In the genomic region with DNA sequence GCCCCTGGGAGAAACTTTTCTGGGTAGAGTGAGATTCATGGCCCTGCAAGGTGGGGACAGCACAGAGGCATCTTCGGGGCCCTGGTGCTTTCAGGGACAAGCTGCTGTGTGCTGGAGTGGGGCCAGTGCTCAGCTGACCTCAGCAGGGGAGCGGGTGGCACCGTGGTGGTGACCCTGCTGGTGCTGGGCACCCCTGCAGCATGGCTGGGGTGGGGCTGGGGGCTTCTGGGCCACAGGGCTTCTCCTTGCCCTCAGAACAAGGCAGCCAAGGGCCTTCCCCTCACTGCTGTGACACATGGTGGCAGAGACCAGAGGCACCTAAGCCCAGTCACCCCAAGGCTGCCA, we compare ENCODE assay signal across 18 cellular contexts. TPM values are rescaled to one million over a fixed set of nuclear protein-coding genes. Genes with fewer than 3 reads are reported as not detected.
DNase-seq lines count a peak whose midpoint lies in the region; FAIRE-seq and TF ChIP-seq lines count a peak whose summit lies in the region.
"Had no signal": no experiment of that assay in that cellular context is flagged by ENCODE, and none has a peak within 500 bp of the region (broad histone marks: within the 10 kb centered on the region; RNA-seq: fewer than 3 reads in every experiment).

No MANE protein-coding gene starts in this region.

- no peak for TF ChIP-seq POLR2A in endothelial cell of umbilical vein (IDR thresholded peaks at IDR 0.05; ENCODE audit: low read depth, low read length)
- TF ChIP-seq POLR2A in prostate gland (IDR thresholded peaks at IDR 0.05), result no peak

- H3K27me3 ChIP-seq in endothelial cell of umbilical vein (ENCODE audit: control insufficient read depth in 2 of 2, insufficient read depth in 2 of 2, low read length in 2 of 2) (no peaks in the 10 kb centered on the region), prostate gland (replicated peaks; ENCODE audit: insufficient read depth) (no peaks in the 10 kb centered on the region)
- H3K27me3 ChIP-seq: Peyer's patch, sigmoid colon, vagina had no signal

- H3K36me3 Mint-ChIP-seq in activated T-cell treated with anti-CD3 and anti-CD28 coated beads, Interleukin-2, amount 50 U/mL, for 24 hours (ENCODE audit: low read depth), result no peaks in the 10 kb centered on the region
- peaks cover 3% of the 10 kb centered on the region for H3K36me3 Mint-ChIP-seq in type B pancreatic cell
- H3K36me3 Mint-ChIP-seq: naive thymus-derived CD8-positive, alpha-beta T cell had no signal

- H3K4me1 ChIP-seq in endothelial cell of umbilical vein (ENCODE audit: control insufficient read depth, extremely low read depth, insufficient read depth, low read length), result peaks cover 78% of the 10 kb centered on the region
- peaks cover 29% of the 10 kb centered on the region for H3K4me1 ChIP-seq in prostate gland (replicated peaks)

- H3K4me3 Mint-ChIP-seq in activated T-cell treated with anti-CD3 and anti-CD28 coated beads, Interleukin-2, amount 50 U/mL, for 24 hours, result no peak overlapping the region
- no peak overlapping the region for H3K4me3 Mint-ChIP-seq in type B pancreatic cell
- H3K4me3 Mint-ChIP-seq: naive thymus-derived CD8-positive, alpha-beta T cell; stimulated activated naive B cell treated with anti-CD40 and anti-IgM and Interleukin-4, amounts not matched to agents 10 μg/mL and 1 μg/mL and 100 μg/mL, for 72 hours; T-helper 1 cell treated with Interleukin-12 subunit alpha and Interleukin-12 subunit beta and Interleukin-4 antibody, amounts not matched to agents 30 μg/mL and 1 μg/mL, for 36 hours had no signal

- CTCF ChIA-PET in endothelial cell of umbilical vein (lab: Charles Lee), result interaction anchor here (1.4 to 1.9 kb wide), 2 partner anchors 30 to 149 kb away, joined by 4 to 10 read pairs; no protein-coding TSS in a partner anchor

- H3K4me1 Mint-ChIP-seq in activated T-cell treated with anti-CD3 and anti-CD28 coated beads, Interleukin-2, amount 50 U/mL, for 24 hours (ENCODE audit: low read depth), result peaks cover 3% of the 10 kb centered on the region
- H3K4me1 Mint-ChIP-seq in type B pancreatic cell (ENCODE audit: unreplicated experiment), result peaks cover 21% of the 10 kb centered on the region
- H3K4me1 Mint-ChIP-seq: stimulated activated naive B cell treated with anti-CD40 and anti-IgM and Interleukin-4, amounts not matched to agents 10 μg/mL and 1 μg/mL and 100 μg/mL, for 72 hours had no signal

- intact Hi-C loops in endothelial cell of umbilical vein (cut with micrococcal nuclease), result no loop called here
- intact Hi-C loops in prostate gland (cut with DNase I), result no loop called here

- peak overlapping the region; percentile 95 for H3K9ac ChIP-seq in endothelial cell of umbilical vein (replicated peaks; ENCODE audit: extremely low read depth, insufficient read depth, low read length)

- H4K20me1 ChIP-seq in endothelial cell of umbilical vein (replicated peaks; ENCODE audit: control insufficient read depth, extremely low read depth, insufficient read depth, low read length), result no peaks in the 10 kb centered on the region

- H3K9me3 ChIP-seq in KOPT-K1 (ENCODE audit: insufficient read depth, low read length, poor library complexity, severe bottlenecking), result no peaks in the 10 kb centered on the region
- H3K9me3 ChIP-seq in endothelial cell of umbilical vein (replicated peaks; ENCODE audit: control insufficient read depth, insufficient read depth, low read length), result no peaks in the 10 kb centered on the region
- no peaks in the 10 kb centered on the region for H3K9me3 ChIP-seq in prostate gland
- H3K9me3 ChIP-seq: Peyer's patch, sigmoid colon, vagina had no signal

- H3K4me3 ChIP-seq in endothelial cell of umbilical vein (replicated peaks in 1 of 3; ENCODE audit: insufficient read depth in 1 of 3, low read depth in 1 of 3, low read length in 3 of 3) (peak overlapping the region; percentile 8 to 80 (median 57)), prostate gland (no peak overlapping the region)
- H3K4me3 ChIP-seq: Peyer's patch, vagina had no signal

- BruUV-seq in endothelial cell of umbilical vein (replicated peaks; lab: Mats Ljungman, UMichigan), result no TSS peak

- no peaks in the 10 kb centered on the region for H3K9me3 Mint-ChIP-seq in activated T-cell treated with anti-CD3 and anti-CD28 coated beads, Interleukin-2, amount 50 U/mL, for 24 hours
- H3K9me3 Mint-ChIP-seq in type B pancreatic cell, result no peaks in the 10 kb centered on the region
- H3K9me3 Mint-ChIP-seq: GM23338; naive thymus-derived CD8-positive, alpha-beta T cell; stimulated activated naive B cell treated with anti-CD40 and anti-IgM and Interleukin-4, amounts not matched to agents 10 μg/mL and 1 μg/mL and 100 μg/mL, for 72 hours; T-helper 1 cell treated with Interleukin-12 subunit alpha and Interleukin-12 subunit beta and Interleukin-4 antibody, amounts not matched to agents 30 μg/mL and 1 μg/mL, for 36 hours had no signal

- POLR2A ChIA-PET in endothelial cell of umbilical vein (lab: Charles Lee), result interaction anchor here (0.8 kb wide), 1 partner anchor 35 kb away, joined by 3 read pairs; no protein-coding TSS in a partner anchor

- 62% methylated on average over 3 of the region's 3 CpGs for WGBS in prostate gland

- no peak overlapping the region for H3K27ac Mint-ChIP-seq in activated T-cell treated with anti-CD3 and anti-CD28 coated beads, Interleukin-2, amount 50 U/mL, for 24 hours
- H3K27ac Mint-ChIP-seq in type B pancreatic cell, result no peak overlapping the region
- H3K27ac Mint-ChIP-seq: stimulated activated naive B cell treated with anti-CD40 and anti-IgM and Interleukin-4, amounts not matched to agents 10 μg/mL and 1 μg/mL and 100 μg/mL, for 72 hours; T-helper 1 cell treated with Interleukin-12 subunit alpha and Interleukin-12 subunit beta and Interleukin-4 antibody, amounts not matched to agents 30 μg/mL and 1 μg/mL, for 36 hours had no signal

- H3K79me2 ChIP-seq in endothelial cell of umbilical vein (ENCODE audit: control insufficient read depth, insufficient read depth, low read length), result peaks cover 49% of the 10 kb centered on the region

- DNase-seq in activated T-cell treated with anti-CD3 and anti-CD28 coated beads, Interleukin-2, amount 50 U/mL, for 24 hours, result peak; percentile 12
- DNase-seq in activated T-cell treated with anti-CD3 and anti-CD28 coated beads, Interleukin-2, amount 50 U/mL, for 1 hour, result no peak
- DNase-seq in endothelial cell of umbilical vein (ENCODE audit: low read depth, low spot score), result no peak
- no peak for DNase-seq in prostate gland (ENCODE audit: low spot score)
- no peak for DNase-seq in NOMO-1 (lab: John Stamatoyannopoulos, UW; ENCODE audit: unreplicated experiment in 2 of 2)
- no peak for DNase-seq in dermis blood vessel endothelial cell
- DNase-seq in type B pancreatic cell (ENCODE audit: extremely low spot score, unreplicated experiment), result no peak
- DNase-seq: ACHN; NCI-H524; stimulated activated naive B cell treated with anti-CD40 and anti-IgM and Interleukin-4, amounts not matched to agents 10 μg/mL and 1 μg/mL and 100 μg/mL, for 72 hours had no signal

- peak overlapping the region; percentile 72 for H3K4me2 ChIP-seq in endothelial cell of umbilical vein (ENCODE audit: insufficient read depth, low read length)

- TF ChIP-seq CTCF in endothelial cell of umbilical vein (IDR thresholded peaks at IDR 0.05; ENCODE audit: extremely low read depth in 1 of 2, insufficient read depth in 1 of 2, low read depth in 1 of 2, low read length in 2 of 2) (no peak), prostate gland (IDR thresholded peaks at IDR 0.05) (no peak), type B pancreatic cell (conservative IDR thresholded peaks at IDR 0.05) (no peak)

- no peak for FAIRE-seq in endothelial cell of umbilical vein (lab: Jason Lieb, UNC)
- FAIRE-seq: colon had no signal

- no peaks in the 10 kb centered on the region for H3K27me3 Mint-ChIP-seq in activated T-cell treated with anti-CD3 and anti-CD28 coated beads, Interleukin-2, amount 50 U/mL, for 24 hours
- peaks cover 4% of the 10 kb centered on the region for H3K27me3 Mint-ChIP-seq in type B pancreatic cell
- H3K27me3 Mint-ChIP-seq: naive thymus-derived CD8-positive, alpha-beta T cell; stimulated activated naive B cell treated with anti-CD40 and anti-IgM and Interleukin-4, amounts not matched to agents 10 μg/mL and 1 μg/mL and 100 μg/mL, for 72 hours had no signal

- dilution Hi-C loops in endothelial cell of umbilical vein (cut with MboI; ENCODE audit: extremely low pct_ligation_motif_present, low sequenced_read_pairs), result no loop called here

- H3K36me3 ChIP-seq in KOPT-K1 (ENCODE audit: insufficient read depth, low read length) (no peaks in the 10 kb centered on the region), endothelial cell of umbilical vein (ENCODE audit: control insufficient read depth in 2 of 2, extremely low read depth in 1 of 2, insufficient read depth in 2 of 2, low read length in 2 of 2) (peaks cover 10 to 12% of the 10 kb centered on the region in 2 experiments), prostate gland (no peaks in the 10 kb centered on the region)
- H3K36me3 ChIP-seq: vagina had no signal

- no peaks in the 10 kb centered on the region for H3K9me1 ChIP-seq in endothelial cell of umbilical vein (replicated peaks; ENCODE audit: control insufficient read depth, extremely low read depth, insufficient read depth, low read length)

- H3K27ac ChIP-seq in KOPT-K1 (ENCODE audit: low read depth, low read length, poor library complexity, severe bottlenecking), result peak overlapping the region; percentile 24
- peak overlapping the region; percentile 95 for H3K27ac ChIP-seq in endothelial cell of umbilical vein (ENCODE audit: insufficient read depth, low read depth, low read length)
- H3K27ac ChIP-seq in prostate gland, result peak overlapping the region; percentile 68 to 75
- H3K27ac ChIP-seq: Peyer's patch, vagina had no signal

- H2AFZ ChIP-seq in endothelial cell of umbilical vein (ENCODE audit: low read depth, low read length), result no peak overlapping the region
- H2AFZ ChIP-seq: GM23338 had no signal

RNA-seq across cellular contexts. Expression of gene GNB1L, which starts 24.9 kb away (rescaled TPM):
- total RNA-seq in endothelial cell of umbilical vein (5.9 and 11.2 TPM in 2 replicates), prostate gland (10 to 100 TPM in 1 of 2 donors, 1 to 10 TPM in 1; 5.6 to 12.0 TPM), dermis blood vessel endothelial cell (7.3 and 12.4 TPM in 2 replicates), type B pancreatic cell (ENCODE audit: low replicate concordance) (7.5 and 7.7 TPM in 2 replicates)
- polyA plus RNA-seq in endothelial cell of umbilical vein, result 5.4 and 5.9 TPM in 2 replicates
- polyA plus RNA-seq in endothelial cell of umbilical vein (2011; cell fraction: cytosol; rRNA removed), result 2.2 and 3.8 TPM in 2 replicates
- 2.7 and 3.2 TPM in 2 replicates for polyA plus RNA-seq in endothelial cell of umbilical vein (2011; cell fraction: nucleus; rRNA removed)
- polyA plus RNA-seq in endothelial cell of umbilical vein (2012), result 3.5 and 3.6 TPM in 2 replicates
- polyA minus RNA-seq in endothelial cell of umbilical vein, result 1.6 and 3.5 TPM in 2 replicates
- polyA minus RNA-seq in endothelial cell of umbilical vein (2011; cell fraction: cytosol; rRNA and poly(A)+ RNA removed), result 1.7 TPM
- polyA minus RNA-seq in endothelial cell of umbilical vein (2011; cell fraction: nucleus; rRNA and poly(A)+ RNA removed), result 2.4 TPM in 2 replicates

RNA-seq across cellular contexts. Expression of gene RTL10, which starts 24.9 kb away (rescaled TPM):
- total RNA-seq in endothelial cell of umbilical vein, result 31.9 and 32.1 TPM in 2 replicates
- polyA plus RNA-seq in endothelial cell of umbilical vein, result 40.8 and 54.5 TPM in 2 replicates
- 21.6 and 22.9 TPM in 2 replicates for polyA plus RNA-seq in endothelial cell of umbilical vein (2011; cell fraction: cytosol; rRNA removed)
- 43.8 and 53.4 TPM in 2 replicates for polyA plus RNA-seq in endothelial cell of umbilical vein (2011; cell fraction: nucleus; rRNA removed)
- polyA plus RNA-seq in endothelial cell of umbilical vein (2012), result 8.0 and 9.8 TPM in 2 replicates
- polyA minus RNA-seq in endothelial cell of umbilical vein, result 84.1 and 88.0 TPM in 2 replicates
- 9.0 TPM for polyA minus RNA-seq in endothelial cell of umbilical vein (2011; cell fraction: cytosol; rRNA and poly(A)+ RNA removed)
- 20.7 and 26.1 TPM in 2 replicates for polyA minus RNA-seq in endothelial cell of umbilical vein (2011; cell fraction: nucleus; rRNA and poly(A)+ RNA removed)
- 10 to 100 TPM; 15.7 to 41.9 TPM for total RNA-seq in prostate gland
- 28.1 and 30.7 TPM in 2 replicates for total RNA-seq in dermis blood vessel endothelial cell
- total RNA-seq in type B pancreatic cell (ENCODE audit: low replicate concordance), result 28.8 and 39.1 TPM in 2 replicates

Comparison
In these comparisons a context has a peak if more than half of its experiments do, and no peak if none do; other contexts are left out.
1. H3K27ac ChIP-seq: peak in every context shown above with its lines; median percentile 95 in endothelial cell of umbilical vein; 72 in prostate gland; 24 in KOPT-K1.
2. H3K4me3 ChIP-seq: peak in endothelial cell of umbilical vein (3 of 3); none in prostate gland (0 of 2).